Comparison of ENCODE assay signal across 27 cellular contexts in genomic region chr1:230540416-230540815, GRCh38.
"Had no signal": no experiment of that assay in that cellular context is flagged by ENCODE, and none has a peak within 500 bp of the region (broad histone marks: within the 10 kb centered on the region; RNA-seq: fewer than 3 reads in every experiment).

No MANE protein-coding gene starts in this region.

- H3K36me3 ChIP-seq: colonic mucosa, esophagus squamous epithelium, ovary, right lobe of liver, suprapubic skin, transverse colon, upper lobe of right lung, uterus had no signal

- H3K4me1 ChIP-seq: colonic mucosa, esophagus squamous epithelium, right lobe of liver, suprapubic skin, transverse colon, upper lobe of right lung, uterus had no signal

- H3K27ac Mint-ChIP-seq: dendritic cell treated with granulocyte-macrophage colony-stimulating factor and Interleukin-4, amounts not matched to agents 40 ng/mL and 50 ng/mL, for 4 days; memory B cell; natural killer cell; stimulated activated naive CD8-positive, alpha-beta T cell treated with anti-CD3 and anti-CD28 coated beads, Interleukin-15, amount 100 ng/mL, for 72 hours had no signal

- DNase-seq: colonic mucosa; effector CD8-positive, alpha-beta T cell; esophagus squamous epithelium; foreskin melanocyte; head of caudate nucleus; kidney; natural killer cell; occipital lobe; ovary; posterior cingulate gyrus; retina; right lobe of liver; stimulated activated CD4-positive, alpha-beta T cell treated with anti-CD3 and anti-CD28 coated beads, Interleukin-12 subunit alpha, Interleukin-12 subunit beta, amount 100 ng/mL, for 4 hours; stimulated activated CD4-positive, alpha-beta T cell treated with anti-CD3 and anti-CD28 coated beads, Interleukin-1b, Interleukin-23, amount 100 ng/mL, for 48 hours; stimulated activated CD4-positive, alpha-beta T cell treated with anti-CD3 and anti-CD28 coated beads, Interleukin-4, amount 100 ng/mL, for 1 hour; stimulated activated CD8-positive, alpha-beta memory T cell treated with anti-CD3 and anti-CD28 coated beads, Interleukin-4, amount 100 ng/mL, for 48 hours; stimulated activated naive CD4-positive, alpha-beta T cell; stimulated activated naive CD8-positive, alpha-beta T cell treated with anti-CD3 and anti-CD28 coated beads, Interleukin-15, amount 100 ng/mL, for 72 hours; transverse colon; upper lobe of right lung; uterus had no signal

- H3K27ac ChIP-seq: colonic mucosa, esophagus squamous epithelium, ovary, right lobe of liver, suprapubic skin, transverse colon, upper lobe of right lung, uterus had no signal

- H3K4me2 ChIP-seq: smooth muscle cell had no signal

- FAIRE-seq: endothelial cell of umbilical vein, kidney had no signal

- H3K27me3 ChIP-seq: colonic mucosa, esophagus squamous epithelium, ovary, right lobe of liver, suprapubic skin, transverse colon, upper lobe of right lung, uterus had no signal

- H3K4me1 Mint-ChIP-seq: memory B cell; stimulated activated naive CD8-positive, alpha-beta T cell treated with anti-CD3 and anti-CD28 coated beads, Interleukin-15, amount 100 ng/mL, for 72 hours had no signal

- H3K9me3 Mint-ChIP-seq: dendritic cell treated with granulocyte-macrophage colony-stimulating factor and Interleukin-4, amounts not matched to agents 40 ng/mL and 50 ng/mL, for 4 days; memory B cell; natural killer cell had no signal

- H3K4me3 Mint-ChIP-seq: dendritic cell treated with granulocyte-macrophage colony-stimulating factor and Interleukin-4, amounts not matched to agents 40 ng/mL and 50 ng/mL, for 4 days; memory B cell; natural killer cell; stimulated activated naive CD8-positive, alpha-beta T cell treated with anti-CD3 and anti-CD28 coated beads, Interleukin-15, amount 100 ng/mL, for 72 hours had no signal

- H3K9me3 ChIP-seq: colonic mucosa, esophagus squamous epithelium, right lobe of liver, suprapubic skin, transverse colon, upper lobe of right lung, uterus had no signal

- H3K36me3 Mint-ChIP-seq: memory B cell, natural killer cell had no signal

- H3K4me3 ChIP-seq: colonic mucosa, esophagus squamous epithelium, lung, ovary, right lobe of liver, smooth muscle cell, suprapubic skin, transverse colon, upper lobe of right lung, uterus had no signal
